In genomic region chr19:2194513-2195078, GRCh38 we compare ENCODE assay signal across 18 cellular contexts.
"Had no signal": no experiment of that assay in that cellular context is flagged by ENCODE, and none has a peak within 500 bp of the region (broad histone marks: within the 10 kb centered on the region; RNA-seq: fewer than 3 reads in every experiment).

No MANE protein-coding gene starts in this region.

- ATAC-seq: left colon; naive thymus-derived CD4-positive, alpha-beta T cell; psoas muscle had no signal

- H3K9me3 Mint-ChIP-seq: nephron progenitor cell had no signal

- H3K9me3 ChIP-seq: neutrophil, psoas muscle had no signal

- H3K27ac ChIP-seq: dorsolateral prefrontal cortex, hepatocyte, neutrophil, psoas muscle had no signal

- H3K27me3 Mint-ChIP-seq: naive thymus-derived CD4-positive, alpha-beta T cell had no signal

- H3K27me3 ChIP-seq: dorsolateral prefrontal cortex, hepatocyte, neutrophil had no signal

- H3K27ac Mint-ChIP-seq: naive thymus-derived CD4-positive, alpha-beta T cell had no signal

- DNase-seq: cortex of kidney; dorsolateral prefrontal cortex; effector CD8-positive, alpha-beta T cell; foreskin melanocyte; head of caudate nucleus; kidney; left colon; mammary epithelial cell; naive thymus-derived CD4-positive, alpha-beta T cell; nephron progenitor cell; psoas muscle; retina; small intestine; stimulated activated CD4-positive, alpha-beta T cell treated with anti-CD3 and anti-CD28 coated beads, Interleukin-2, amount 100 ng/mL, for 48 hours; stimulated activated naive CD4-positive, alpha-beta T cell treated with Interleukin-2 at 50 U/mL for 16 hours; trophoblast cell had no signal

- H3K4me3 ChIP-seq: dorsolateral prefrontal cortex, hepatocyte, psoas muscle had no signal

- H3K4me3 Mint-ChIP-seq: naive thymus-derived CD4-positive, alpha-beta T cell; nephron progenitor cell had no signal
